8 cellular contexts compared by ENCODE assay signal in genomic region chr3:186361612-186362408, GRCh38. TPM values are rescaled to one million over a fixed set of nuclear protein-coding genes. Genes with fewer than 3 reads are reported as not detected.
DNase-seq lines count a peak whose midpoint lies in the region; ATAC-seq and TF ChIP-seq lines count a peak whose summit lies in the region.

TSS of gene DGKG (minus strand) at chr3:186362234. CDS start at chr3:186320459, 41,775 bp downstream.

- H3K27me3 ChIP-seq in OCI-LY3 (ENCODE audit: low read depth, low read length) (peaks cover 44% of the 10 kb centered on the region), brain microvascular endothelial cell (replicated peaks) (peaks cover 20% of the 10 kb centered on the region), layer of hippocampus (ENCODE audit: control insufficient read depth, insufficient read depth, low read length) (no peaks in the 10 kb centered on the region)

- peak within 1 kb of the TSS; percentile 83 for H3K9ac ChIP-seq in OCI-LY3 (ENCODE audit: low read length)

- in situ Hi-C loops in brain microvascular endothelial cell (cut with HindIII; ENCODE audit: low pct_ligation_motif_present, low sequenced_read_pairs), result no loop called here

- H3K4me2 ChIP-seq in OCI-LY3 (ENCODE audit: low read length), result peak within 1 kb of the TSS; percentile 99

- H3K27ac ChIP-seq in OCI-LY3 (ENCODE audit: low read length), result no peak within 1 kb of the TSS
- no peak within 1 kb of the TSS for H3K27ac ChIP-seq in brain microvascular endothelial cell
- peak within 1 kb of the TSS; percentile 69 for H3K27ac ChIP-seq in layer of hippocampus (ENCODE audit: low read depth, low read length)

- H3K79me2 ChIP-seq in OCI-LY3 (ENCODE audit: low read length), result no peaks in the 10 kb centered on the region; the same call in 1 of the 2 replicates

- peak within 1 kb of the TSS; percentile 63 for H2AFZ ChIP-seq in OCI-LY3 (ENCODE audit: low read depth, low read length)

- no peaks in the 10 kb centered on the region for H3K36me3 ChIP-seq in OCI-LY3 (replicated peaks; ENCODE audit: low read depth, low read length)
- no peaks in the 10 kb centered on the region for H3K36me3 ChIP-seq in brain microvascular endothelial cell (replicated peaks)

- no peaks in the 10 kb centered on the region for H3K9me3 ChIP-seq in OCI-LY3 (ENCODE audit: insufficient read depth, low read length)

- H3K4me3 ChIP-seq in OCI-LY3 (ENCODE audit: low read length), result peak within 1 kb of the TSS; percentile 82
- H3K4me3 ChIP-seq in brain microvascular endothelial cell (ENCODE audit: low read depth, low read length), result peak within 1 kb of the TSS; percentile 47

- DNase-seq in AML-193 (lab: John Stamatoyannopoulos, UW) (peak; percentile 91), brain microvascular endothelial cell (no peak), HT-29 (ENCODE audit: low spot score) (no peak)
- peak; percentile 59 for DNase-seq in stimulated activated CD4-positive, alpha-beta T cell treated with anti-CD3 and anti-CD28 coated beads, Interleukin-15, amount 100 ng/mL, for 24 hours

- ATAC-seq in GM18520 (IDR thresholded peaks at IDR 0.05; ENCODE audit: unreplicated experiment) (peak; percentile 48), HG03095 (IDR thresholded peaks at IDR 0.05; ENCODE audit: unreplicated experiment) (peak; percentile 73)

- H3K4me1 ChIP-seq in OCI-LY3 (ENCODE audit: low read length), result peaks cover 31% of the 10 kb centered on the region

- H4K20me1 ChIP-seq in OCI-LY3 (ENCODE audit: insufficient read depth, low read length), result no peaks in the 10 kb centered on the region

- TF ChIP-seq CTCF in OCI-LY3 (IDR thresholded peaks at IDR 0.05; ENCODE audit: low read depth, low read length) (no peak), brain microvascular endothelial cell (IDR thresholded peaks at IDR 0.05; ENCODE audit: low read depth, low read length, missing control alignments) (no peak)

RNA-seq across cellular contexts. Expression of gene DGKG, which starts in this region (rescaled TPM):
- total RNA-seq in HT-29 (2014; rRNA removed; shearing (Covaris generic)), result 0.36 and 4.0 TPM in 2 replicates

Comparison
In these comparisons a context has a peak if more than half of its experiments do, and no peak if none do; other contexts are left out.
1. DNase-seq: peak in AML-193 (2 of 2) and stimulated activated CD4-positive, alpha-beta T cell treated with anti-CD3 and anti-CD28 coated beads, Interleukin-15, amount 100 ng/mL, for 24 hours (single experiment); none in brain microvascular endothelial cell (single experiment) and HT-29 (single experiment).